2 cellular contexts compared by ENCODE assay signal in genomic region chr2:148829618-148830017, GRCh38.
TF ChIP-seq lines count a peak whose summit lies in the region.

No MANE protein-coding gene starts in this region.

TF ChIP-seq in GM23338, 12 proteins besides CTCF, POLR2A, EP300 and RAD21:
- TF ChIP-seq STAT1 (IDR thresholded peaks at IDR 0.05; ENCODE audit: unreplicated experiment) (no peak), REST (IDR thresholded peaks at IDR 0.05; ENCODE audit: unreplicated experiment) (peak; percentile 34)

TF ChIP-seq in H1, 55 proteins besides CTCF, POLR2A, EP300 and RAD21:
- no peak for TF ChIP-seq HDAC2 (IDR thresholded peaks at IDR 0.05; ENCODE audit: borderline replicate concordance in 1 of 2, low read depth in 2 of 2, low read length in 2 of 2)
- no peak for TF ChIP-seq BRCA1 (IDR thresholded peaks at IDR 0.05; ENCODE audit: low read depth, low read length)
- no peak for TF ChIP-seq ATF2 (IDR thresholded peaks at IDR 0.05; ENCODE audit: low read length)
- no peak for TF ChIP-seq KDM4A (IDR thresholded peaks at IDR 0.05; ENCODE audit: low read depth, low read length, severe bottlenecking)
- TF ChIP-seq CTBP2 (IDR thresholded peaks at IDR 0.05; ENCODE audit: borderline replicate concordance, insufficient read depth, insufficient read length, low read length): no peak
- TF ChIP-seq MAFK (IDR thresholded peaks at IDR 0.05; ENCODE audit: low read depth, low read length): no peak
- no peak for TF ChIP-seq SP1 (IDR thresholded peaks at IDR 0.05; ENCODE audit: low read depth, low read length)
- no peak for TF ChIP-seq E2F6 (IDR thresholded peaks at IDR 0.05)
- no peak for TF ChIP-seq RBBP5 (IDR thresholded peaks at IDR 0.05; ENCODE audit: borderline replicate concordance, low read depth, low read length)
